In genomic region chr15:68387288-68388143, GRCh38 we compare ENCODE assay signal across 23 cellular contexts. TPM values are rescaled to one million over a fixed set of nuclear protein-coding genes. Genes with fewer than 3 reads are reported as not detected.
DNase-seq lines count a peak whose midpoint lies in the region; ATAC-seq and TF ChIP-seq lines count a peak whose summit lies in the region.
"Had no signal": no experiment of that assay in that cellular context is flagged by ENCODE, and none has a peak within 500 bp of the region (broad histone marks: within the 10 kb centered on the region; RNA-seq: fewer than 3 reads in every experiment).

No MANE protein-coding gene starts in this region.

- intact Hi-C loops in cardiac septum (cut with DNase I) (no loop called here), Right ventricle myocardium inferior (cut with DNase I) (no loop called here), vagina (cut with DNase I) (no loop called here)

- H3K4me3 ChIP-seq in vagina (no peak overlapping the region), MG63 (no peak overlapping the region)
- H3K4me3 ChIP-seq: esophagus squamous epithelium, HAP-1, mucosa of descending colon, Peyer's patch, SJSA1 had no signal

- DNase-seq in cardiac septum (ENCODE audit: low spot score): peak; percentile 50
- no peak for DNase-seq in Right ventricle myocardium inferior (ENCODE audit: missing footprints)
- peak; percentile 29 for DNase-seq in ecto neural progenitor cell (ENCODE audit: low spot score)
- DNase-seq in osteocyte (ENCODE audit: extremely low spot score, unreplicated experiment): peak; percentile 59
- DNase-seq in vagina (ENCODE audit: extremely low spot score in 2 of 2): peak; percentile 67 to 78
- DNase-seq in MG63: no peak
- no peak for DNase-seq in EL
- DNase-seq: activated CD4-positive, CD25-positive, alpha-beta regulatory T cell treated with anti-CD3 and anti-CD28 coated beads, Interleukin-2, amount 50 U/mL, for 72 hours; brain microvascular endothelial cell; esophagus squamous epithelium; hypothalamus; Kasumi-1; mucosa of descending colon; NCI-H187; NCI-H524 treated with DMSO at 0.1 percent for 48 hours; T-helper 1 cell had no signal

- H3K27me3 Mint-ChIP-seq in osteocyte (ENCODE audit: unreplicated experiment): no peaks in the 10 kb centered on the region

- no peak for TF ChIP-seq POLR2A in vagina (IDR thresholded peaks at IDR 0.05)

- peaks cover 47% of the 10 kb centered on the region for H3K36me3 Mint-ChIP-seq in osteocyte (ENCODE audit: unreplicated experiment)

- no peaks in the 10 kb centered on the region for H3K36me3 ChIP-seq in vagina
- H3K36me3 ChIP-seq in MG63: peaks cover 43% of the 10 kb centered on the region
- H3K36me3 ChIP-seq: esophagus squamous epithelium, HAP-1, Peyer's patch, SJSA1 had no signal

- peaks cover 30% of the 10 kb centered on the region for H3K4me1 ChIP-seq in vagina
- H3K4me1 ChIP-seq: HAP-1, Peyer's patch had no signal

- H3K27ac Mint-ChIP-seq in osteocyte (ENCODE audit: unreplicated experiment): no peak overlapping the region

- H3K4me1 Mint-ChIP-seq in osteocyte (ENCODE audit: unreplicated experiment): peaks cover 50% of the 10 kb centered on the region
- H3K4me1 Mint-ChIP-seq: neural crest cell had no signal

- H3K9me3 Mint-ChIP-seq in osteocyte (ENCODE audit: unreplicated experiment): peaks cover 8% of the 10 kb centered on the region

- H3K27me3 ChIP-seq in vagina (no peaks in the 10 kb centered on the region), MG63 (no peaks in the 10 kb centered on the region)
- H3K27me3 ChIP-seq: brain microvascular endothelial cell, Peyer's patch, SJSA1 had no signal

- no peak overlapping the region for H3K4me3 Mint-ChIP-seq in osteocyte (ENCODE audit: unreplicated experiment)
- H3K4me3 Mint-ChIP-seq: neural crest cell had no signal

- ATAC-seq in Right ventricle myocardium inferior (no peak), GM19324 (IDR thresholded peaks at IDR 0.05; ENCODE audit: low FRiP score, unreplicated experiment) (no peak)
- ATAC-seq: mucosa of descending colon had no signal

- H3K27ac ChIP-seq in vagina: no peak overlapping the region
- H3K27ac ChIP-seq: brain microvascular endothelial cell, C4-2B, esophagus squamous epithelium, HL-60, Peyer's patch, SJSA1 had no signal

- no peak for TF ChIP-seq CTCF in osteocyte (IDR thresholded peaks at IDR 0.05)
- no peak for TF ChIP-seq CTCF in vagina (IDR thresholded peaks at IDR 0.05)

- H3K9me3 ChIP-seq in vagina: no peaks in the 10 kb centered on the region
- peaks cover 9% of the 10 kb centered on the region for H3K9me3 ChIP-seq in MG63
- H3K9me3 ChIP-seq: esophagus squamous epithelium, mucosa of descending colon, Peyer's patch, SJSA1 had no signal

RNA-seq across cellular contexts. Expression of gene ITGA11, which starts 44.4 kb away (rescaled TPM):
- total RNA-seq in cardiac septum: 9.3 TPM
- total RNA-seq in Right ventricle myocardium inferior: 32.6 TPM
- total RNA-seq in osteocyte: 1,149 and 1,161 TPM in 2 replicates
- total RNA-seq in vagina: 15.5 TPM
- total RNA-seq in MG63 (2014; rRNA removed; shearing (Covaris generic); ENCODE audit: low replicate concordance): 41.0 and 63.4 TPM in 2 replicates

Comparison
In these comparisons a context has a peak if more than half of its experiments do, and no peak if none do; other contexts are left out.
1. DNase-seq: peak in cardiac septum (single experiment), ecto neural progenitor cell (single experiment), osteocyte (single experiment) and vagina (2 of 2); none in Right ventricle myocardium inferior (single experiment), MG63 (single experiment) and EL (single experiment).
2. RNA of gene ITGA11, which starts 44.4 kb away (total RNA-seq): 1,149 to 1,161 TPM in osteocyte; 41.0 to 63.4 TPM in MG63, 32.6 TPM in Right ventricle myocardium inferior (single experiment), 15.5 TPM in vagina (single experiment) and 9.3 TPM in cardiac septum (single experiment); every median in the first group is over 10 times any median in the second.